Comparison of ENCODE assay signal across 20 cellular contexts in genomic region chr17:81173761-81174160, GRCh38. TPM values are rescaled to one million over a fixed set of nuclear protein-coding genes. Genes with fewer than 3 reads are reported as not detected.
"Had no signal": no experiment of that assay in that cellular context is flagged by ENCODE, and none has a peak within 500 bp of the region (broad histone marks: within the 10 kb centered on the region; RNA-seq: fewer than 3 reads in every experiment).

No MANE protein-coding gene starts in this region.

- H3K9ac ChIP-seq: parathyroid adenoma had no signal

- H3K9me3 ChIP-seq: vagina had no signal

- FAIRE-seq: colon, small intestine had no signal

- ATAC-seq: activated naive CD8-positive, alpha-beta T cell treated with anti-CD3 and anti-CD28 coated beads, Interleukin-2, amount 50 U/mL, for 24 hours; activated T-cell treated with anti-CD3 and anti-CD28 coated beads, Interleukin-2, amount 50 U/mL, for 72 hours; foreskin keratinocyte; left cardiac atrium; stimulated activated effector memory CD8-positive, alpha-beta T cell treated with anti-CD3 and anti-CD28 coated beads, Interleukin-12 subunit alpha, Interleukin-12 subunit beta, amount 100 ng/mL, for 72 hours had no signal

- H2AFZ ChIP-seq: parathyroid adenoma had no signal

- DNase-seq: activated CD4-positive, alpha-beta T cell treated with anti-CD3 and anti-CD28 coated beads for 1 hour; activated CD4-positive, alpha-beta T cell treated with anti-CD3 and anti-CD28 coated beads, Interleukin-2, amount 50 U/mL, for 48 hours; activated naive CD8-positive, alpha-beta T cell treated with anti-CD3 and anti-CD28 coated beads, Interleukin-2, amount 50 U/mL, for 24 hours; activated T-cell treated with anti-CD3 and anti-CD28 coated beads, Interleukin-2, amount 50 U/mL, for 72 hours; effector CD4-positive, alpha-beta T cell; foreskin keratinocyte; head of caudate nucleus; left cardiac atrium; midbrain; retina; small intestine; T-helper 9 cell had no signal

- H3K4me1 ChIP-seq: foreskin keratinocyte, parathyroid adenoma, vagina had no signal

- H3K27me3 ChIP-seq: tibial nerve, vagina had no signal

- H3K36me3 ChIP-seq: tibial nerve, vagina had no signal

- H3K27ac ChIP-seq: foreskin keratinocyte, parathyroid adenoma, tibial nerve, vagina had no signal

- H3K4me3 ChIP-seq: lung, tibial nerve, vagina had no signal

RNA-seq across cellular contexts. Expression of gene PVALEF, which starts 8.5 kb away (rescaled TPM):
- total RNA-seq: activated T-cell treated with anti-CD3 and anti-CD28 coated beads, Interleukin-2, amount 50 U/mL, for 72 hours; cardiac septum; foreskin keratinocyte; left cardiac atrium; lung; subcutaneous adipose tissue; tibial nerve; vagina had no signal
- polyA plus RNA-seq: foreskin keratinocyte, lung, small intestine had no signal
